ENCODE assay signal across 8 cellular contexts in the genomic region with DNA sequence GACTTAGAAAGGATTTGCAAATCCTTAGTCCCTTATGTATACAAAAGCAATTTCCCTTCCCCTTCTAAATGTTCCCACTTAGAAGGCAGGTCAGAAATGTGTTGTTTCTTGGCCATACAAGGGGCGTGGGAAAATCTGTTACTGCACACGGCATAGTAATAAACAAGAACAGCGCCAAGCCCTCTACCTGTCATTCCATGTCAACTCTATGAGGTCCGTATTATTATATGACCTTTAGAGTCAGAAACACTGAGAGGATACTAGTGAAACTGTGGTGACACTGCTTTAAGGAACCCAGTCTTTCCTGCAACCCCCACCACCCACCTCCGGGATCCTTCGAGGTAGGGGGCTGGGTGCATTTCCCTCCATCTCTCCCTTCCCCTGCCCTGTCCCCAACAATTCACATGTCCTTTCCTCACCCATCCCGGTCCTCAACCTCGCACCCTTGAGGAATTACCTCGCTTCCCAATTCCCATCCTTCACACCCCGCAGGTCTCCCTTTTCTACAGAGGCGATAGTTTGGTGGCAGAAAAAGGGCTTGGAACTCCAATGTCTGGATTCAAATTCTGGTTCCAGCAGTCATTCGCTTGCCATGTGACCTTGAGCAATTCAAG. TPM values are rescaled to one million over a fixed set of nuclear protein-coding genes. Genes with fewer than 3 reads are reported as not detected.
A peak's percentile ranks its signal among the peaks of the same experiment; 100 is the strongest.
DNase-seq lines count a peak whose midpoint lies in the region.

No MANE protein-coding gene starts in this region.

- DNase-seq in NCI-H2171 treated with DMSO at 0.1 percent for 48 hours (lab: John Stamatoyannopoulos, UW) (peak; percentile 33), NCI-H2171 (lab: John Stamatoyannopoulos, UW) (no peak), iPS-NIHi11 (ENCODE audit: low spot score) (no peak), NCI-H1105 treated with DMSO at 0.1 percent for 48 hours (lab: John Stamatoyannopoulos, UW) (no peak), NCI-H774 (lab: John Stamatoyannopoulos, UW) (no peak)
- no peak for DNase-seq in activated T-helper 1 cell treated with anti-CD3 and anti-CD28 coated beads, Interleukin-12 subunit alpha, Interleukin-12 subunit beta, Interleukin-2, Interleukin-4 antibody, amounts not matched to agents 30 ng/mL and 10 ng/mL and 1 ng/mL, durations not matched to agents 14 hours and 24 hours and 36 hours (ENCODE audit: low spot score)

- H3K27ac ChIP-seq in iPS-20b (ENCODE audit: low read length) (peak overlapping the region; percentile 68), stomach smooth muscle (ENCODE audit: low read length) (peak overlapping the region; percentile 88)

- H3K4me1 ChIP-seq in iPS-20b (ENCODE audit: insufficient read depth, low read length) (no peaks in the 10 kb centered on the region), stomach smooth muscle (ENCODE audit: control insufficient read depth, insufficient read depth, low read length) (peaks cover 16% of the 10 kb centered on the region)

- H3K9me3 Mint-ChIP-seq in activated T-helper 1 cell treated with anti-CD3 and anti-CD28 coated beads, Interleukin-12 subunit alpha, Interleukin-12 subunit beta, Interleukin-2, Interleukin-4 antibody, amounts not matched to agents 30 ng/mL and 10 ng/mL and 1 ng/mL, durations not matched to agents 14 hours and 24 hours and 36 hours = no peaks in the 10 kb centered on the region

- peak overlapping the region; percentile 99 for H3K4me3 Mint-ChIP-seq in activated T-helper 1 cell treated with anti-CD3 and anti-CD28 coated beads, Interleukin-12 subunit alpha, Interleukin-12 subunit beta, Interleukin-2, Interleukin-4 antibody, amounts not matched to agents 30 ng/mL and 10 ng/mL and 1 ng/mL, durations not matched to agents 14 hours and 24 hours and 36 hours

- H3K27me3 ChIP-seq in iPS-20b (ENCODE audit: insufficient read depth, low read length) (no peaks in the 10 kb centered on the region), stomach smooth muscle (ENCODE audit: control insufficient read depth in 1 of 2, insufficient read depth in 2 of 2, low read length in 2 of 2) (no peaks in the 10 kb centered on the region)

- peaks cover 2% of the 10 kb centered on the region for H3K27me3 Mint-ChIP-seq in activated T-helper 1 cell treated with anti-CD3 and anti-CD28 coated beads, Interleukin-12 subunit alpha, Interleukin-12 subunit beta, Interleukin-2, Interleukin-4 antibody, amounts not matched to agents 30 ng/mL and 10 ng/mL and 1 ng/mL, durations not matched to agents 14 hours and 24 hours and 36 hours (ENCODE audit: insufficient read depth)

- H3K36me3 ChIP-seq in iPS-20b (ENCODE audit: insufficient read depth, low read depth, low read length) (peaks cover 27% of the 10 kb centered on the region), stomach smooth muscle (ENCODE audit: control insufficient read depth in 2 of 2, insufficient read depth in 2 of 2, low read length in 2 of 2) (peaks cover 6% of the 10 kb centered on the region in 2 donors)

- H3K36me3 Mint-ChIP-seq in activated T-helper 1 cell treated with anti-CD3 and anti-CD28 coated beads, Interleukin-12 subunit alpha, Interleukin-12 subunit beta, Interleukin-2, Interleukin-4 antibody, amounts not matched to agents 30 ng/mL and 10 ng/mL and 1 ng/mL, durations not matched to agents 14 hours and 24 hours and 36 hours (ENCODE audit: low read depth) = peaks cover 11% of the 10 kb centered on the region

- H3K4me1 Mint-ChIP-seq in activated T-helper 1 cell treated with anti-CD3 and anti-CD28 coated beads, Interleukin-12 subunit alpha, Interleukin-12 subunit beta, Interleukin-2, Interleukin-4 antibody, amounts not matched to agents 30 ng/mL and 10 ng/mL and 1 ng/mL, durations not matched to agents 14 hours and 24 hours and 36 hours (ENCODE audit: low read depth) = peaks cover 19% of the 10 kb centered on the region

- no peaks in the 10 kb centered on the region for H3K9me3 ChIP-seq in iPS-20b (ENCODE audit: insufficient read depth, low read depth, low read length)
- no peaks in the 10 kb centered on the region for H3K9me3 ChIP-seq in stomach smooth muscle (ENCODE audit: control insufficient read depth in 2 of 2, low read length in 2 of 2)

- H3K4me3 ChIP-seq in iPS-20b (ENCODE audit: low read length) (peak overlapping the region; percentile 94), stomach smooth muscle (ENCODE audit: low read length in 2 of 2) (peak overlapping the region; percentile 99 to 100)

- intact Hi-C loops in activated T-helper 1 cell treated with anti-CD3 and anti-CD28 coated beads, Interleukin-12 subunit alpha, Interleukin-12 subunit beta, Interleukin-2, Interleukin-4 antibody, amounts not matched to agents 30 ng/mL and 10 ng/mL and 1 ng/mL, durations not matched to agents 14 hours and 24 hours and 36 hours (cut with micrococcal nuclease) = loop anchor here (5.0 kb wide), 4 partner anchors 686 to 1636 kb away; a partner anchor contains a TSS

- peak overlapping the region; percentile 90; the same call in 1 of the 2 replicates for H3K9ac ChIP-seq in iPS-20b (ENCODE audit: low read depth, low read length)
- peak overlapping the region; percentile 96 to 98 for H3K9ac ChIP-seq in stomach smooth muscle (ENCODE audit: low read length in 2 of 2)

- H3K27ac Mint-ChIP-seq in activated T-helper 1 cell treated with anti-CD3 and anti-CD28 coated beads, Interleukin-12 subunit alpha, Interleukin-12 subunit beta, Interleukin-2, Interleukin-4 antibody, amounts not matched to agents 30 ng/mL and 10 ng/mL and 1 ng/mL, durations not matched to agents 14 hours and 24 hours and 36 hours = peak overlapping the region; percentile 95

RNA-seq across cellular contexts. Expression of a gene that starts 0.7 kb away (rescaled TPM):
- total RNA-seq in activated T-helper 1 cell treated with anti-CD3 and anti-CD28 coated beads, Interleukin-12 subunit alpha, Interleukin-12 subunit beta, Interleukin-2, Interleukin-4 antibody, amounts not matched to agents 30 ng/mL and 10 ng/mL and 1 ng/mL, durations not matched to agents 14 hours and 24 hours and 36 hours = 131 and 137 TPM in 2 replicates

RNA-seq across cellular contexts. Expression of a gene that starts 41.5 kb away (rescaled TPM):
- 48.3 and 56.4 TPM in 2 replicates for total RNA-seq in activated T-helper 1 cell treated with anti-CD3 and anti-CD28 coated beads, Interleukin-12 subunit alpha, Interleukin-12 subunit beta, Interleukin-2, Interleukin-4 antibody, amounts not matched to agents 30 ng/mL and 10 ng/mL and 1 ng/mL, durations not matched to agents 14 hours and 24 hours and 36 hours
